In genomic region chr19:4889034-4889825, GRCh38 we compare ENCODE assay signal across 14 cellular contexts. TPM values are rescaled to one million over a fixed set of nuclear protein-coding genes. Genes with fewer than 3 reads are reported as not detected.
DNase-seq lines count a peak whose midpoint lies in the region; ATAC-seq and TF ChIP-seq lines count a peak whose summit lies in the region.
"Had no signal": no experiment of that assay in that cellular context is flagged by ENCODE, and none has a peak within 500 bp of the region (broad histone marks: within the 10 kb centered on the region; RNA-seq: fewer than 3 reads in every experiment).

No MANE protein-coding gene starts in this region.

- H3K9me3 ChIP-seq in mesenchymal stem cell (ENCODE audit: control insufficient read depth, low read length), result no peaks in the 10 kb centered on the region
- H3K9me3 ChIP-seq: heart right ventricle, sigmoid colon had no signal

- no peak overlapping the region for H2AFZ ChIP-seq in mesenchymal stem cell (ENCODE audit: low read depth, low read length)

- no peak overlapping the region for H3K18ac ChIP-seq in mesenchymal stem cell (ENCODE audit: low read depth in 1 of 2, low read length in 2 of 2)

- no peak overlapping the region for H3K14ac ChIP-seq in mesenchymal stem cell (ENCODE audit: low read length in 2 of 2)

- H2BK5ac ChIP-seq in mesenchymal stem cell (ENCODE audit: low read depth, low read length, poor library complexity, severe bottlenecking), result no peak overlapping the region

- H3K4me1 Mint-ChIP-seq in brain, result no peaks in the 10 kb centered on the region
- H3K4me1 Mint-ChIP-seq: activated CD4-positive, alpha-beta T cell treated with anti-CD3 and anti-CD28 coated beads for 36 hours; neural crest cell had no signal

- H3K9ac ChIP-seq in mesenchymal stem cell (ENCODE audit: low read length), result no peak overlapping the region

- no peaks in the 10 kb centered on the region for H3K9me3 Mint-ChIP-seq in brain
- H3K9me3 Mint-ChIP-seq: neural crest cell had no signal

- H3K4ac ChIP-seq in mesenchymal stem cell (ENCODE audit: low read depth in 1 of 2, low read length in 2 of 2), result no peak overlapping the region

- no peak overlapping the region for H3K27ac ChIP-seq in mesenchymal stem cell (ENCODE audit: low read length, poor library complexity, severe bottlenecking)
- H3K27ac ChIP-seq: heart right ventricle, sigmoid colon had no signal

- H3K27me3 Mint-ChIP-seq in brain, result peaks cover 3% of the 10 kb centered on the region
- H3K27me3 Mint-ChIP-seq: activated CD4-positive, alpha-beta T cell treated with anti-CD3 and anti-CD28 coated beads for 36 hours had no signal

- H4K91ac ChIP-seq in mesenchymal stem cell (ENCODE audit: low read length), result no peak overlapping the region

- no peak overlapping the region for H2BK120ac ChIP-seq in mesenchymal stem cell (ENCODE audit: low read depth, low read length)

- H2AK5ac ChIP-seq in mesenchymal stem cell (ENCODE audit: low read length, severe bottlenecking), result no peak overlapping the region

- peak overlapping the region in 3 of 5 experiments; percentile 24 to 88 (median 33) for H3K27ac Mint-ChIP-seq in brain
- H3K27ac Mint-ChIP-seq: activated CD4-positive, alpha-beta T cell treated with anti-CD3 and anti-CD28 coated beads for 36 hours had no signal

- no peaks in the 10 kb centered on the region for H3K4me1 ChIP-seq in mesenchymal stem cell (ENCODE audit: control insufficient read depth, insufficient read depth, low read depth, low read length)
- H3K4me1 ChIP-seq: sigmoid colon had no signal

- no peak overlapping the region for H4K8ac ChIP-seq in mesenchymal stem cell (ENCODE audit: low read length)

- H3K4me2 ChIP-seq in mesenchymal stem cell (ENCODE audit: low read length, poor library complexity, severe bottlenecking), result no peak overlapping the region

- H3K79me1 ChIP-seq in mesenchymal stem cell (replicated peaks; ENCODE audit: low read length, poor library complexity, severe bottlenecking), result no peaks in the 10 kb centered on the region

- TF ChIP-seq CTCF in brain (conservative IDR thresholded peaks at IDR 0.05), result no peak

- no peaks in the 10 kb centered on the region for H3K36me3 ChIP-seq in mesenchymal stem cell (ENCODE audit: control insufficient read depth in 1 of 2, insufficient read depth in 2 of 2, low read depth in 1 of 2, low read length in 2 of 2)
- H3K36me3 ChIP-seq: heart right ventricle, sigmoid colon had no signal

- no peak overlapping the region for H2BK12ac ChIP-seq in mesenchymal stem cell (ENCODE audit: low read length in 2 of 2)

- DNase-seq in ELR (ENCODE audit: low read depth) (peak; percentile 99), NCI-H446 (lab: John Stamatoyannopoulos, UW) (peak; percentile 55 to 87), kidney glomerular epithelial cell (lab: John Stamatoyannopoulos, UW) (peak; percentile 31), Ammon's horn (ENCODE audit: low spot score) (no peak), mesenchymal stem cell (no peak)
- no peak for DNase-seq in activated CD4-positive, alpha-beta T cell treated with anti-CD3 and anti-CD28 coated beads for 4 hours
- DNase-seq: activated CD4-positive, alpha-beta T cell treated with anti-CD3 and anti-CD28 coated beads for 36 hours; activated T-cell treated with anti-CD3 and anti-CD28 coated beads, Interleukin-2, amount 50 U/mL, for 48 hours; heart right ventricle; NCI-H2029; sigmoid colon had no signal

- H3K4me3 ChIP-seq in mesenchymal stem cell (ENCODE audit: insufficient read depth in 1 of 2, low read depth in 1 of 2, low read length in 2 of 2), result no peak overlapping the region
- H3K4me3 ChIP-seq: heart right ventricle, sigmoid colon had no signal

- no peaks in the 10 kb centered on the region for H3K27me3 ChIP-seq in mesenchymal stem cell (ENCODE audit: control insufficient read depth in 1 of 2, insufficient read depth in 1 of 2, low read length in 2 of 2)
- H3K27me3 ChIP-seq: sigmoid colon had no signal

- no peak overlapping the region for H3K4me3 Mint-ChIP-seq in brain
- H3K4me3 Mint-ChIP-seq: activated CD4-positive, alpha-beta T cell treated with anti-CD3 and anti-CD28 coated beads for 36 hours; neural crest cell had no signal

- no peaks in the 10 kb centered on the region for H3K36me3 Mint-ChIP-seq in brain

- ATAC-seq in HG03378 (IDR thresholded peaks at IDR 0.05; ENCODE audit: unreplicated experiment), result no peak
- ATAC-seq: activated CD4-positive, alpha-beta T cell treated with anti-CD3 and anti-CD28 coated beads for 36 hours; heart right ventricle had no signal

- H2BK15ac ChIP-seq in mesenchymal stem cell (ENCODE audit: low read depth, poor library complexity, severe bottlenecking), result no peak overlapping the region

- WGBS in mesenchymal stem cell, result 94% methylated on average over 11 of the region's 15 CpGs

- H3K23ac ChIP-seq in mesenchymal stem cell (ENCODE audit: low read length in 2 of 2), result no peak overlapping the region

RNA-seq across cellular contexts. Expression of gene ARRDC5, which starts 13.5 kb away (rescaled TPM):
- not detected for polyA plus RNA-seq in brain (ENCODE audit: insufficient read depth, low read depth, low replicate concordance)
- not detected for polyA plus RNA-seq in mesenchymal stem cell (2013, experiment 1 of 2)
- polyA plus RNA-seq in mesenchymal stem cell (2013, experiment 2 of 2), result not detected

RNA-seq across cellular contexts. Expression of gene UHRF1, which starts 20.1 kb away (rescaled TPM):
- 25.6 TPM for polyA plus RNA-seq in brain (ENCODE audit: insufficient read depth, low read depth, low replicate concordance)
- 11.0 TPM for polyA plus RNA-seq in mesenchymal stem cell (2013, experiment 1 of 2)
- polyA plus RNA-seq in mesenchymal stem cell (2013, experiment 2 of 2), result 10.7 TPM

RNA-seq across cellular contexts. Expression of gene PLIN3, which starts 21.8 kb away (rescaled TPM):
- polyA plus RNA-seq in brain (ENCODE audit: insufficient read depth, low read depth, low replicate concordance), result 35.0 TPM
- 125 TPM for polyA plus RNA-seq in mesenchymal stem cell (2013, experiment 1 of 2)
- polyA plus RNA-seq in mesenchymal stem cell (2013, experiment 2 of 2), result 123 TPM

RNA-seq across cellular contexts. Expression of gene TICAM1, which starts 57.7 kb away (rescaled TPM):
- 4.9 TPM for polyA plus RNA-seq in brain (ENCODE audit: insufficient read depth, low read depth, low replicate concordance)
- polyA plus RNA-seq in mesenchymal stem cell (2013, experiment 1 of 2), result 13.7 TPM
- 13.4 TPM for polyA plus RNA-seq in mesenchymal stem cell (2013, experiment 2 of 2)

Comparison
In these comparisons a context has a peak if more than half of its experiments do, and no peak if none do; other contexts are left out.
1. DNase-seq: peak in ELR (single experiment), NCI-H446 (2 of 2) and kidney glomerular epithelial cell (single experiment); none in activated CD4-positive, alpha-beta T cell treated with anti-CD3 and anti-CD28 coated beads for 4 hours (0 of 2), Ammon's horn (single experiment) and mesenchymal stem cell (single experiment).